In genomic region chr15:22880068-22880980, GRCh38 we compare ENCODE assay signal across 14 cellular contexts. TPM values are rescaled to one million over a fixed set of nuclear protein-coding genes. Genes with fewer than 3 reads are reported as not detected.
DNase-seq lines count a peak whose midpoint lies in the region; ATAC-seq and TF ChIP-seq lines count a peak whose summit lies in the region.
"Had no signal": no experiment of that assay in that cellular context is flagged by ENCODE, and none has a peak within 500 bp of the region (broad histone marks: within the 10 kb centered on the region; RNA-seq: fewer than 3 reads in every experiment).

No MANE protein-coding gene starts in this region.

- H3K27me3 Mint-ChIP-seq in glutamatergic neuron (ENCODE audit: unreplicated experiment): peaks cover 9% of the 10 kb centered on the region
- H3K27me3 Mint-ChIP-seq: CD4-positive, alpha-beta memory T cell had no signal

- H3K4me1 Mint-ChIP-seq in glutamatergic neuron (ENCODE audit: low read depth, unreplicated experiment): peaks cover 18% of the 10 kb centered on the region

- no CpG with 5 or more reads among the region's 33 CpGs for WGBS in neuronal stem cell (ENCODE audit: extremely low coverage in 2 of 2, insufficient read length in 2 of 2, insufficient replicate concordance in 1 of 2), 2 donors

- DNase-seq in DND-41 (peak; percentile 36), glutamatergic neuron (no peak), neuronal stem cell (ENCODE audit: low spot score) (no peak), EL (no peak)
- DNase-seq in Jurkat, Clone E6-1 (ENCODE audit: low read depth, low spot score): peak; percentile 97
- DNase-seq: BE2C; CD4-positive, alpha-beta memory T cell; DMS153; DMS79 treated with DMSO at 0.1 percent for 48 hours; KBM-7 had no signal

- peak; percentile 63 for ATAC-seq in DND-41 (ENCODE audit: insufficient read depth, low read depth)
- no peak for ATAC-seq in HG02870 (IDR thresholded peaks at IDR 0.05; ENCODE audit: unreplicated experiment)
- ATAC-seq in HG02571 (IDR thresholded peaks at IDR 0.05; ENCODE audit: unreplicated experiment): no peak

- H3K36me3 ChIP-seq in DND-41 (ENCODE audit: insufficient read depth, low read length): no peaks in the 10 kb centered on the region
- peaks cover 40 to 80% of the 10 kb centered on the region in 2 donors for H3K36me3 ChIP-seq in neuronal stem cell (replicated peaks in 1 of 2; ENCODE audit: control insufficient read depth in 2 of 2, insufficient read depth in 2 of 2, low read length in 2 of 2)

- peaks cover 5% of the 10 kb centered on the region for H3K36me3 Mint-ChIP-seq in glutamatergic neuron (ENCODE audit: unreplicated experiment)

- H3K14ac ChIP-seq in neuronal stem cell (ENCODE audit: low read length): no peak overlapping the region

- H2AFZ ChIP-seq in DND-41 (ENCODE audit: low read depth, low read length) (no peak overlapping the region), neuronal stem cell (ENCODE audit: low read length) (no peak overlapping the region)

- H2BK15ac ChIP-seq in neuronal stem cell (ENCODE audit: low read length): no peak overlapping the region

- H3K4me1 ChIP-seq in DND-41 (ENCODE audit: insufficient read depth, low read length) (0 out of 2 replicates have a peak, but pooled peaks cover 3% of the 10 kb centered on the region), neuronal stem cell (ENCODE audit: control insufficient read depth in 2 of 2, insufficient read depth in 1 of 2, low read depth in 1 of 2, low read length in 2 of 2) (no peaks in the 10 kb centered on the region)
- H3K4me1 ChIP-seq: BE2C had no signal

- no peak overlapping the region for H3K9ac ChIP-seq in DND-41 (ENCODE audit: low read depth, low read length)
- peak overlapping the region; percentile 53 for H3K9ac ChIP-seq in neuronal stem cell (ENCODE audit: low read depth, low read length, poor library complexity)

- H4K91ac ChIP-seq in neuronal stem cell (ENCODE audit: low read depth, low read length, poor library complexity): no peak overlapping the region

- H3K23ac ChIP-seq in neuronal stem cell (ENCODE audit: low read depth, low read length, poor library complexity): peak overlapping the region; percentile 52

- H3K27ac ChIP-seq in DND-41 (ENCODE audit: low read length) (no peak overlapping the region), neuronal stem cell (replicated peaks; ENCODE audit: low read length) (no peak overlapping the region)
- H3K27ac ChIP-seq: C4-2B, HL-60 had no signal

- H3K4me2 ChIP-seq in DND-41 (ENCODE audit: insufficient read depth, low read length) (no peak overlapping the region), neuronal stem cell (ENCODE audit: insufficient read depth, low read length, poor library complexity, severe bottlenecking) (no peak overlapping the region)

- H3K4me3 Mint-ChIP-seq in glutamatergic neuron (ENCODE audit: unreplicated experiment): no peak overlapping the region
- H3K4me3 Mint-ChIP-seq: CD4-positive, alpha-beta memory T cell had no signal

- no peak overlapping the region for H3K4ac ChIP-seq in neuronal stem cell (ENCODE audit: low read length)

- no peak overlapping the region for H2BK120ac ChIP-seq in neuronal stem cell (ENCODE audit: low read depth, low read length)

- H3K79me1 ChIP-seq in neuronal stem cell (ENCODE audit: low read depth, low read length): peaks cover 9% of the 10 kb centered on the region

- H3K27me3 ChIP-seq in DND-41 (ENCODE audit: insufficient read depth, low read length, poor library complexity): no peaks in the 10 kb centered on the region
- no peaks in the 10 kb centered on the region for H3K27me3 ChIP-seq in neuronal stem cell (ENCODE audit: control insufficient read depth in 3 of 3, insufficient read depth in 3 of 3, low read depth in 1 of 3, low read length in 3 of 3)
- H3K27me3 ChIP-seq: BE2C had no signal

- TF ChIP-seq CTCF in DND-41 (IDR thresholded peaks at IDR 0.05; ENCODE audit: borderline replicate concordance, extremely low read depth, low read length, poor library complexity, severe bottlenecking) (no peak), glutamatergic neuron (IDR thresholded peaks at IDR 0.05; ENCODE audit: partially characterized antibody, unreplicated experiment) (no peak)

- H3K9me3 Mint-ChIP-seq in glutamatergic neuron (ENCODE audit: unreplicated experiment): peaks cover 15% of the 10 kb centered on the region

- H2AK5ac ChIP-seq in neuronal stem cell (ENCODE audit: low read depth, low read length): no peak overlapping the region

- peak overlapping the region; percentile 13 for H3K18ac ChIP-seq in neuronal stem cell (ENCODE audit: low read length)

- no peaks in the 10 kb centered on the region for H3K9me3 ChIP-seq in DND-41 (ENCODE audit: insufficient read depth, low read length, severe bottlenecking)
- peaks cover 0 to 7% of the 10 kb centered on the region in 2 donors for H3K9me3 ChIP-seq in neuronal stem cell (replicated peaks in 1 of 2; ENCODE audit: control insufficient read depth in 2 of 2, insufficient read depth in 1 of 2, low read depth in 1 of 2, low read length in 2 of 2)
- H3K9me3 ChIP-seq: BE2C had no signal

- H4K8ac ChIP-seq in neuronal stem cell (ENCODE audit: low read depth, low read length): no peak overlapping the region

- no peaks in the 10 kb centered on the region; the same call in 1 of the 2 replicates for H4K20me1 ChIP-seq in DND-41 (ENCODE audit: insufficient read depth, low read length)

- H3K79me2 ChIP-seq in DND-41 (ENCODE audit: insufficient read depth, low read length): no peaks in the 10 kb centered on the region

- H3K4me3 ChIP-seq in DND-41 (ENCODE audit: low read depth in 1 of 2, low read length in 2 of 2): no peak overlapping the region
- peak overlapping the region; percentile 31 for H3K4me3 ChIP-seq in Jurkat, Clone E6-1 (ENCODE audit: low read length)
- peak overlapping the region in 1 of 2 donors; percentile 39 for H3K4me3 ChIP-seq in neuronal stem cell (ENCODE audit: low read length in 2 of 2)

- peak overlapping the region; percentile 33 for H3K27ac Mint-ChIP-seq in glutamatergic neuron (ENCODE audit: unreplicated experiment)

- peak overlapping the region; percentile 75 for H2BK5ac ChIP-seq in neuronal stem cell (ENCODE audit: low read length)

- no peak overlapping the region for H2BK12ac ChIP-seq in neuronal stem cell (ENCODE audit: low read length)

RNA-seq across cellular contexts. Expression of gene NIPA2, which starts 41.9 kb away (rescaled TPM):
- 56.7 TPM for polyA plus RNA-seq in Jurkat, Clone E6-1 (2012; ENCODE audit: insufficient read depth, insufficient read length)
- 121 TPM for total RNA-seq in glutamatergic neuron (ENCODE audit: unreplicated experiment)
- 33.3 TPM for polyA plus RNA-seq in neuronal stem cell (2013, experiment 1 of 2)
- polyA plus RNA-seq in neuronal stem cell (2013, experiment 2 of 2): 33.3 TPM

Comparison
In these comparisons a context has a peak if more than half of its experiments do, and no peak if none do; other contexts are left out.
1. DNase-seq: peak in DND-41 (single experiment) and Jurkat, Clone E6-1 (single experiment); none in glutamatergic neuron (single experiment), neuronal stem cell (single experiment) and EL (single experiment).